In genomic region chr1:18137759-18138345, GRCh38 we compare ENCODE assay signal across 18 cellular contexts.
DNase-seq lines count a peak whose midpoint lies in the region; ATAC-seq and TF ChIP-seq lines count a peak whose summit lies in the region.
"Had no signal": no experiment of that assay in that cellular context is flagged by ENCODE, and none has a peak within 500 bp of the region (broad histone marks: within the 10 kb centered on the region; RNA-seq: fewer than 3 reads in every experiment).

No MANE protein-coding gene starts in this region.

- H3K36me3 ChIP-seq in HEK293 (ENCODE audit: control insufficient read depth in 2 of 2, insufficient read depth in 1 of 2, low read length in 2 of 2) = no peaks in the 10 kb centered on the region
- no peaks in the 10 kb centered on the region; the same call in 1 of the 2 replicates for H3K36me3 ChIP-seq in WERI-Rb-1

- no peak overlapping the region for H3K27ac ChIP-seq in HEK293 (ENCODE audit: extremely low read depth, low read depth, low read length)
- peak overlapping the region; percentile 31 for H3K27ac ChIP-seq in WERI-Rb-1
- H3K27ac ChIP-seq: C4-2B had no signal

- no peaks in the 10 kb centered on the region for H3K9me3 Mint-ChIP-seq in nephron progenitor cell
- H3K9me3 Mint-ChIP-seq: H9 had no signal

- H3K27me3 Mint-ChIP-seq in nephron progenitor cell (ENCODE audit: low read depth, poor library complexity) = peaks cover 30% of the 10 kb centered on the region

- DNase-seq in NCI-H82 treated with DMSO at 0.1 percent for 48 hours (lab: John Stamatoyannopoulos, UW; ENCODE audit: unreplicated experiment) = peak; percentile 97
- DNase-seq in WERI-Rb-1 = peak; percentile 92
- no peak for DNase-seq in nephron progenitor cell
- DNase-seq in EL = no peak
- DNase-seq in pons (ENCODE audit: low spot score) = no peak
- DNase-seq: ACHN; CD4-positive, alpha-beta memory T cell; COR-L47; DMS153; DMS79 treated with DMSO at 0.1 percent for 48 hours; GDM1; GOT3; H9; HFFc6 had no signal

- H3K4me1 Mint-ChIP-seq in nephron progenitor cell = peaks cover 10% of the 10 kb centered on the region
- H3K4me1 Mint-ChIP-seq: B cell; CD4-positive, alpha-beta memory T cell had no signal

- peak overlapping the region; percentile 54 for H3K27ac Mint-ChIP-seq in nephron progenitor cell
- H3K27ac Mint-ChIP-seq: B cell; CD4-positive, alpha-beta memory T cell; HFFc6 had no signal

- no peaks in the 10 kb centered on the region for H3K36me3 Mint-ChIP-seq in nephron progenitor cell (ENCODE audit: low read depth)
- H3K36me3 Mint-ChIP-seq: CD4-positive, alpha-beta memory T cell had no signal

- peaks cover 6% of the 10 kb centered on the region for H3K4me1 ChIP-seq in HEK293 (ENCODE audit: control insufficient read depth, insufficient read depth, low read length)

- H3K4me3 ChIP-seq in HEK293 (ENCODE audit: low read depth, low read length) (no peak overlapping the region), WERI-Rb-1 (ENCODE audit: low read depth, low read length) (no peak overlapping the region)

- CTCF ChIA-PET in HEK293 (lab: Yijun Ruan, JAX) = no interaction called here

- TF ChIP-seq CTCF in HEK293 (tag by site-specific recombination; IDR thresholded peaks at IDR 0.05) (no peak), WERI-Rb-1 (IDR thresholded peaks at IDR 0.05; ENCODE audit: low read depth, low read length) (no peak), nephron progenitor cell (IDR thresholded peaks at IDR 0.05) (no peak)

- H3K4me3 Mint-ChIP-seq in nephron progenitor cell = no peak overlapping the region
- H3K4me3 Mint-ChIP-seq: B cell; CD4-positive, alpha-beta memory T cell; H9; HFFc6 had no signal

- ATAC-seq in GM21360 (IDR thresholded peaks at IDR 0.05; ENCODE audit: unreplicated experiment) = no peak

- H3K9me3 ChIP-seq in HEK293 (ENCODE audit: control insufficient read depth, insufficient read depth, low read depth, low read length) = no peaks in the 10 kb centered on the region
- no peaks in the 10 kb centered on the region for H3K9me3 ChIP-seq in WERI-Rb-1 (ENCODE audit: severe bottlenecking)

- POLR2A ChIA-PET in HEK293 (lab: Yijun Ruan, JAX) = no interaction called here

- H3K27me3 ChIP-seq in WERI-Rb-1 (ENCODE audit: insufficient read depth, low read depth, severe bottlenecking) = no peaks in the 10 kb centered on the region

TF ChIP-seq in HEK293, 187 proteins besides CTCF, POLR2A, EP300 and RAD21:
- TF ChIP-seq REPIN1 (tag by site-specific recombination; IDR thresholded peaks at IDR 0.05; ENCODE audit: low read depth) (no peak), ZNF785 (tag by site-specific recombination; IDR thresholded peaks at IDR 0.05) (no peak), GLI2 (tag by site-specific recombination; IDR thresholded peaks at IDR 0.05; ENCODE audit: borderline replicate concordance, low read depth) (no peak), ZBTB8A (tag by site-specific recombination; IDR thresholded peaks at IDR 0.05) (0 out of 2 replicates have a peak, but pooled peaks have one; percentile 31), ZIC2 (tag by site-specific recombination; IDR thresholded peaks at IDR 0.05) (0 out of 2 replicates have a peak, but pooled peaks have one; percentile 35), YY1 (tag by site-specific recombination; IDR thresholded peaks at IDR 0.05) (no peak), TCF7L2 (IDR thresholded peaks at IDR 0.05; ENCODE audit: borderline replicate concordance, low read depth, low read length) (no peak), ZNF626 (tag by site-specific recombination; IDR thresholded peaks at IDR 0.05) (no peak), ZNF391 (tag by site-specific recombination; IDR thresholded peaks at IDR 0.05; ENCODE audit: borderline replicate concordance, low read depth) (no peak), ZNF610 (tag by site-specific recombination; IDR thresholded peaks at IDR 0.05; ENCODE audit: borderline replicate concordance) (no peak), ZNF768 (tag by site-specific recombination; IDR thresholded peaks at IDR 0.05) (peak; percentile 53; the same call in 1 of the 2 replicates)
TF ChIP-seq in HEK293: peak in this region for 3.

Comparison
In these comparisons a context has a peak if more than half of its experiments do, and no peak if none do; other contexts are left out.
1. DNase-seq: peak in NCI-H82 treated with DMSO at 0.1 percent for 48 hours (single experiment) and WERI-Rb-1 (single experiment); none in nephron progenitor cell (single experiment), EL (single experiment) and pons (single experiment).